1 cellular context compared by ENCODE assay signal in the genomic region with DNA sequence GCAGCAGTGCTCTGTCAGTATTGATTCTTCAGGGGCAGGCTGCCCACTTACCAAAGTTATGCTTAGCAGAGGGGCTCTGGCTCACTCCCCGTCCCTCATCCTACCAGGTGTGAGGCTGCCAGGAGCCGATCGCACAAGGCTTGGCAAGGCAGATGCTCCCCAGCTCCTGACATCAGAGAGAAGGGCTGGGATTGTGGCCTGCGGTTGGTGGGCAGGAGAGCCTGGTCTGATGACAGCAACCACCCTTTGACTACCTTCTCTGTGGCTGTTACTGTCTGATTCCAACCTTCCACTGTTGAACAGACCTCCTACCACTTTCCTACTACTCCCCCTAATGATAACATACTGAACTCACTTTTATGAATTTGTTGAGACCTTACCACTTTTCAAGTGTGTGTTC.
TF ChIP-seq lines count a peak whose summit lies in the region.

No MANE protein-coding gene starts in this region.

TF ChIP-seq in H1, 55 proteins besides CTCF, POLR2A, EP300 and RAD21:
- TF ChIP-seq TCF12 (IDR thresholded peaks at IDR 0.05; ENCODE audit: low read depth, low read length) (no peak), TBP (IDR thresholded peaks at IDR 0.05; ENCODE audit: low read depth, low read length) (no peak), POU5F1 (IDR thresholded peaks at IDR 0.05; ENCODE audit: low read depth, low read length) (no peak), GABPA (IDR thresholded peaks at IDR 0.05; ENCODE audit: borderline replicate concordance, insufficient read depth, low read length) (no peak), HDAC2 (IDR thresholded peaks at IDR 0.05; ENCODE audit: borderline replicate concordance in 1 of 2, low read depth in 2 of 2, low read length in 2 of 2) (no peak), SIX5 (IDR thresholded peaks at IDR 0.05; ENCODE audit: low read depth, low read length) (no peak)
- TF ChIP-seq, protein P1, sequence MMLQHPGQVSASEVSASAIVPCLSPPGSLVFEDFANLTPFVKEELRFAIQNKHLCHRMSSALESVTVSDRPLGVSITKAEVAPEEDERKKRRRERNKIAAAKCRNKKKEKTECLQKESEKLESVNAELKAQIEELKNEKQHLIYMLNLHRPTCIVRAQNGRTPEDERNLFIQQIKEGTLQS (IDR thresholded peaks at IDR 0.05; ENCODE audit: insufficient read depth, low read depth, low read length), result no peak
TF ChIP-seq in H1: peak in this region for 0.
